ENCODE assay signal across 11 cellular contexts in the genomic region with DNA sequence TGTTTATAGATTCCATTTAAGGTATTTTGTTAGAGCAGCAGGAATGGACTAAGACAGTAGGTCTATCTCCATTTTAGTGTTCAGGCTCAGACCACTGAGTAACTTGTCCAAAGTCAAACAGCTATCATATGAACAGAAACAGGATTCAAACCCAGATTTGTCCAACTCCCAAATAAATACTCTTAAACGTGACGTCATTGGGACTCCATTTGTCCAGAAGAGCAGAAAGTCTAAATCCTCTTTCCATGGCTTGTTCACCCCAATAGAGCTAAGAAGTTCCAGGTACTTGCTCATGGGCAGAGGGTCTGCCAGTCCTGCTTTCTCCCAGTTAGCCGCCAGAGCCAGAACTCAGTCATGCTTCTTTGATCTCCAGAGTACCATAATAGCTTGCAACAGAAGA.
"Had no signal": no experiment of that assay in that cellular context is flagged by ENCODE, and none has a peak within 500 bp of the region (broad histone marks: within the 10 kb centered on the region; RNA-seq: fewer than 3 reads in every experiment).

No MANE protein-coding gene starts in this region.

- H2AFZ ChIP-seq: GM23248, GM23338 had no signal

- FAIRE-seq: H1, H54 had no signal

- H3K27ac ChIP-seq: GM23248 had no signal

- H3K9me3 Mint-ChIP-seq: GM23338, H9, HFFc6 had no signal

- H3K36me3 ChIP-seq: HAP-1 had no signal

- H3K4me3 ChIP-seq: GM23248, GM23338, HAP-1 had no signal

- H3K9me3 ChIP-seq: HAP-1 had no signal

- DNase-seq: GM23248, GOT3, H7, H9, HCEC 1CT, HFFc6 had no signal

- H3K4me3 Mint-ChIP-seq: GM23338, H9, HFFc6 had no signal

- H3K4me2 ChIP-seq: GM23338 had no signal

- ATAC-seq: GM23338, HCT116 had no signal

- H3K9ac ChIP-seq: GM23248 had no signal

- H3K27ac Mint-ChIP-seq: GM23338, H9, HFFc6 had no signal
